Comparison of ENCODE assay signal across 17 cellular contexts in the genomic region with DNA sequence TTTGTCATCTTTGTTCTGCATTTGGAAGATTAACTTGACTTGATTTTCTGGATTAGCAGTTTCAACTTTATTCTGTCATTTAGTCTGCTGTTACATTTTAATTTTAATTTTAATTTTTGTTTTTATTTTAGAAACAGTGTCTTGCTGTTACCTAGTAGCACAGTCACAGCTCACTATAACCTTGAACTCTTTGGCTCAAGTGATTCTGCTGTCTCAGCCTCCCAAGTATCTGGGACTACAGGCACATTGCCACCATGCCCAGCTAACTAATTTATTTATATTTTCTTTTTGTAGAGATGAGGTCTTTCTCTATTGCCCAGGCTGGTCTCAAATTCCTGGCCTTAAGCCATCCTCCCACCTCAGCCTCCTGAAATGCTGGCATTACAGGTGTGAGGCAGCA. TPM values are rescaled to one million over a fixed set of nuclear protein-coding genes. Genes with fewer than 3 reads are reported as not detected.
DNase-seq lines count a peak whose midpoint lies in the region; ATAC-seq and TF ChIP-seq lines count a peak whose summit lies in the region.
"Had no signal": no experiment of that assay in that cellular context is flagged by ENCODE, and none has a peak within 500 bp of the region (broad histone marks: within the 10 kb centered on the region; RNA-seq: fewer than 3 reads in every experiment).

No MANE protein-coding gene starts in this region.

- TF ChIP-seq POLR2A in adrenal gland (IDR thresholded peaks at IDR 0.05) (no peak), testis (IDR thresholded peaks at IDR 0.05) (no peak)

- H3K27ac Mint-ChIP-seq in activated naive CD8-positive, alpha-beta T cell: peak overlapping the region; percentile 2
- no peak overlapping the region for H3K27ac Mint-ChIP-seq in activated naive CD8-positive, alpha-beta T cell treated with anti-CD3 and anti-CD28 coated beads for 36 hours
- no peak overlapping the region for H3K27ac Mint-ChIP-seq in activated CD8-positive, alpha-beta T cell treated with anti-CD3 and anti-CD28 coated beads, Interleukin-2, amount 10 ng/mL, durations not matched to agents 7 days and 5 days
- H3K27ac Mint-ChIP-seq: B cell; CD4-positive, alpha-beta T cell had no signal

- POLR2A ChIA-PET in activated CD8-positive, alpha-beta T cell treated with anti-CD3 and anti-CD28 coated beads, Interleukin-2, amount 10 ng/mL, durations not matched to agents 7 days and 5 days (lab: Charles Lee): no interaction called here

- intact Hi-C loops in adrenal gland (cut with DNase I): no loop called here
- intact Hi-C loops in testis (cut with DNase I; ENCODE audit: low total_unique reads): no loop called here
- intact Hi-C loops in ascending aorta (cut with DNase I): no loop called here
- intact Hi-C loops in aorta (cut with DNase I): no loop called here

- H3K4me1 ChIP-seq in adrenal gland (replicated peaks in 1 of 2): peaks cover 6 to 13% of the 10 kb centered on the region in 2 donors
- H3K4me1 ChIP-seq in iPS-20b (ENCODE audit: insufficient read depth, low read length): peaks cover 36% of the 10 kb centered on the region; the same call in 1 of the 2 replicates
- peaks cover 6% of the 10 kb centered on the region for H3K4me1 ChIP-seq in testis
- H3K4me1 ChIP-seq in ascending aorta: no peaks in the 10 kb centered on the region
- H3K4me1 ChIP-seq in aorta (ENCODE audit: control insufficient read depth in 1 of 2, insufficient read depth in 2 of 2, low read length in 2 of 2): no peaks in the 10 kb centered on the region

- H3K4me3 ChIP-seq in adrenal gland: no peak overlapping the region
- no peak overlapping the region for H3K4me3 ChIP-seq in iPS-20b (ENCODE audit: low read length)
- no peak overlapping the region for H3K4me3 ChIP-seq in testis
- H3K4me3 ChIP-seq in ascending aorta: no peak overlapping the region
- H3K4me3 ChIP-seq in aorta (ENCODE audit: low read length in 2 of 2): no peak overlapping the region
- H3K4me3 ChIP-seq: HAP-1 had no signal

- no peak overlapping the region for H3K4me3 Mint-ChIP-seq in activated naive CD8-positive, alpha-beta T cell
- H3K4me3 Mint-ChIP-seq in activated naive CD8-positive, alpha-beta T cell treated with anti-CD3 and anti-CD28 coated beads for 36 hours: no peak overlapping the region
- H3K4me3 Mint-ChIP-seq in activated CD8-positive, alpha-beta T cell treated with anti-CD3 and anti-CD28 coated beads, Interleukin-2, amount 10 ng/mL, durations not matched to agents 7 days and 5 days: no peak overlapping the region
- H3K4me3 Mint-ChIP-seq: B cell; CD4-positive, alpha-beta T cell had no signal

- peaks cover 30% of the 10 kb centered on the region for H3K4me1 Mint-ChIP-seq in activated naive CD8-positive, alpha-beta T cell (ENCODE audit: low read depth)
- peaks cover 27% of the 10 kb centered on the region for H3K4me1 Mint-ChIP-seq in activated naive CD8-positive, alpha-beta T cell treated with anti-CD3 and anti-CD28 coated beads for 36 hours
- H3K4me1 Mint-ChIP-seq in activated CD8-positive, alpha-beta T cell treated with anti-CD3 and anti-CD28 coated beads, Interleukin-2, amount 10 ng/mL, durations not matched to agents 7 days and 5 days (ENCODE audit: low read depth): peaks cover 5% of the 10 kb centered on the region

- CTCF ChIA-PET in activated CD8-positive, alpha-beta T cell treated with anti-CD3 and anti-CD28 coated beads, Interleukin-2, amount 10 ng/mL, durations not matched to agents 7 days and 5 days (lab: Charles Lee): interaction anchor here (2.1 kb wide), 1 partner anchor 57 kb away, joined by 4 read pairs; no protein-coding TSS in a partner anchor

- no peak for DNase-seq in activated naive CD8-positive, alpha-beta T cell treated with anti-CD3 and anti-CD28 coated beads for 36 hours
- DNase-seq in adrenal gland: peak in 5 of 7 donors; percentile 21 to 45 (median 25)
- DNase-seq in testis: no peak
- DNase-seq in activated CD8-positive, alpha-beta T cell treated with anti-CD3 and anti-CD28 coated beads, Interleukin-2, amount 10 ng/mL, durations not matched to agents 7 days and 5 days: no peak
- DNase-seq in ascending aorta (ENCODE audit: low spot score in 2 of 2): no peak
- DNase-seq in aorta: no peak
- DNase-seq: ACHN; C1 segment of cervical spinal cord; Calu3; CD4-positive, alpha-beta T cell; DMS 273 treated with DMSO at 0.1 percent for 48 hours; GOT3 had no signal

- H3K27ac ChIP-seq in adrenal gland: no peak overlapping the region
- peak overlapping the region; percentile 0 for H3K27ac ChIP-seq in iPS-20b (ENCODE audit: low read length)
- no peak overlapping the region for H3K27ac ChIP-seq in testis
- H3K27ac ChIP-seq in ascending aorta: no peak overlapping the region
- H3K27ac ChIP-seq in aorta (ENCODE audit: low read depth in 1 of 2, low read length in 2 of 2): no peak overlapping the region
- H3K27ac ChIP-seq: HL-60 had no signal

- no peak overlapping the region for H3K9ac ChIP-seq in iPS-20b (ENCODE audit: low read depth, low read length)

- H3K9me3 ChIP-seq in adrenal gland (replicated peaks in 1 of 3): no peaks in the 10 kb centered on the region
- no peaks in the 10 kb centered on the region for H3K9me3 ChIP-seq in iPS-20b (ENCODE audit: insufficient read depth, low read depth, low read length)
- no peaks in the 10 kb centered on the region for H3K9me3 ChIP-seq in testis
- H3K9me3 ChIP-seq in ascending aorta: no peaks in the 10 kb centered on the region
- no peaks in the 10 kb centered on the region for H3K9me3 ChIP-seq in aorta (ENCODE audit: control insufficient read depth, low read length)
- H3K9me3 ChIP-seq: HAP-1 had no signal

- TF ChIP-seq CTCF in adrenal gland (IDR thresholded peaks at IDR 0.05) (no peak), testis (IDR thresholded peaks at IDR 0.05) (no peak), ascending aorta (IDR thresholded peaks at IDR 0.05) (no peak)

- no peaks in the 10 kb centered on the region for H3K27me3 Mint-ChIP-seq in activated naive CD8-positive, alpha-beta T cell
- no peaks in the 10 kb centered on the region for H3K27me3 Mint-ChIP-seq in activated naive CD8-positive, alpha-beta T cell treated with anti-CD3 and anti-CD28 coated beads for 36 hours
- no peaks in the 10 kb centered on the region for H3K27me3 Mint-ChIP-seq in activated CD8-positive, alpha-beta T cell treated with anti-CD3 and anti-CD28 coated beads, Interleukin-2, amount 10 ng/mL, durations not matched to agents 7 days and 5 days (ENCODE audit: low read depth)
- H3K27me3 Mint-ChIP-seq: B cell; CD4-positive, alpha-beta T cell had no signal

- H3K27me3 ChIP-seq in adrenal gland (no peaks in the 10 kb centered on the region), iPS-20b (ENCODE audit: insufficient read depth, low read length) (no peaks in the 10 kb centered on the region), testis (no peaks in the 10 kb centered on the region), ascending aorta (no peaks in the 10 kb centered on the region), aorta (ENCODE audit: control insufficient read depth in 1 of 2, insufficient read depth in 2 of 2, low read length in 1 of 2) (no peaks in the 10 kb centered on the region)

- no peak for ATAC-seq in activated CD8-positive, alpha-beta T cell treated with anti-CD3 and anti-CD28 coated beads, Interleukin-2, amount 10 ng/mL, durations not matched to agents 7 days and 5 days
- ATAC-seq in aorta (ENCODE audit: low FRiP score): no peak

- H3K36me3 ChIP-seq in adrenal gland (replicated peaks in 1 of 2): no peaks in the 10 kb centered on the region
- H3K36me3 ChIP-seq in iPS-20b (ENCODE audit: insufficient read depth, low read depth, low read length): no peaks in the 10 kb centered on the region
- no peaks in the 10 kb centered on the region for H3K36me3 ChIP-seq in testis (ENCODE audit: low read depth, missing control alignments)
- H3K36me3 ChIP-seq in ascending aorta: no peaks in the 10 kb centered on the region
- H3K36me3 ChIP-seq in aorta (ENCODE audit: control insufficient read depth in 1 of 2, insufficient read depth in 2 of 2, low read length in 1 of 2): no peaks in the 10 kb centered on the region
- H3K36me3 ChIP-seq: HAP-1 had no signal

- H3K9me3 Mint-ChIP-seq in activated naive CD8-positive, alpha-beta T cell (ENCODE audit: low read depth): peaks cover 4% of the 10 kb centered on the region
- peaks cover 6% of the 10 kb centered on the region for H3K9me3 Mint-ChIP-seq in activated naive CD8-positive, alpha-beta T cell treated with anti-CD3 and anti-CD28 coated beads for 36 hours
- no peaks in the 10 kb centered on the region for H3K9me3 Mint-ChIP-seq in activated CD8-positive, alpha-beta T cell treated with anti-CD3 and anti-CD28 coated beads, Interleukin-2, amount 10 ng/mL, durations not matched to agents 7 days and 5 days (ENCODE audit: insufficient read depth)

- peaks cover 12% of the 10 kb centered on the region for H3K36me3 Mint-ChIP-seq in activated naive CD8-positive, alpha-beta T cell
- H3K36me3 Mint-ChIP-seq in activated naive CD8-positive, alpha-beta T cell treated with anti-CD3 and anti-CD28 coated beads for 36 hours: peaks cover 19% of the 10 kb centered on the region
- no peaks in the 10 kb centered on the region for H3K36me3 Mint-ChIP-seq in activated CD8-positive, alpha-beta T cell treated with anti-CD3 and anti-CD28 coated beads, Interleukin-2, amount 10 ng/mL, durations not matched to agents 7 days and 5 days (ENCODE audit: low read depth)

RNA-seq across cellular contexts. Expression of gene PALS2, which starts 35.3 kb away (rescaled TPM):
- 10 to 100 TPM; 38.5 to 40.9 TPM for total RNA-seq in activated naive CD8-positive, alpha-beta T cell treated with anti-CD3 and anti-CD28 coated beads for 36 hours
- 10 to 100 TPM in 4 of 8 donors, 1 to 10 TPM in 4; 5.5 to 26.9 (median 12.4) TPM for total RNA-seq in adrenal gland
- polyA plus RNA-seq in adrenal gland: 1 to 10 TPM in 2 of 3 donors, under 1 TPM in 1; 0.98 to 3.7 (median 1.8) TPM
- 10 to 100 TPM; 26.9 to 30.8 TPM for total RNA-seq in testis
- polyA plus RNA-seq in testis (ENCODE audit: insufficient read depth, low read depth, low replicate concordance): 80.2 TPM
- total RNA-seq in activated CD8-positive, alpha-beta T cell treated with anti-CD3 and anti-CD28 coated beads, Interleukin-2, amount 10 ng/mL, durations not matched to agents 7 days and 5 days: 10 to 100 TPM; 13.5 to 20.7 TPM
- 5.7 TPM for total RNA-seq in ascending aorta
- total RNA-seq in aorta: 10 to 100 TPM; 44.9 to 57.3 TPM
- polyA plus RNA-seq in aorta: 1 to 10 TPM; 1.8 to 2.9 TPM

Comparison
In these comparisons a context has a peak if more than half of its experiments do, and no peak if none do; other contexts are left out.
1. DNase-seq: peak in adrenal gland (5 of 7); none in activated naive CD8-positive, alpha-beta T cell treated with anti-CD3 and anti-CD28 coated beads for 36 hours (single experiment), testis (single experiment), activated CD8-positive, alpha-beta T cell treated with anti-CD3 and anti-CD28 coated beads, Interleukin-2, amount 10 ng/mL, durations not matched to agents 7 days and 5 days (single experiment), ascending aorta (0 of 2) and aorta (0 of 2).